ENCODE assay signal across 35 cellular contexts in the genomic region with DNA sequence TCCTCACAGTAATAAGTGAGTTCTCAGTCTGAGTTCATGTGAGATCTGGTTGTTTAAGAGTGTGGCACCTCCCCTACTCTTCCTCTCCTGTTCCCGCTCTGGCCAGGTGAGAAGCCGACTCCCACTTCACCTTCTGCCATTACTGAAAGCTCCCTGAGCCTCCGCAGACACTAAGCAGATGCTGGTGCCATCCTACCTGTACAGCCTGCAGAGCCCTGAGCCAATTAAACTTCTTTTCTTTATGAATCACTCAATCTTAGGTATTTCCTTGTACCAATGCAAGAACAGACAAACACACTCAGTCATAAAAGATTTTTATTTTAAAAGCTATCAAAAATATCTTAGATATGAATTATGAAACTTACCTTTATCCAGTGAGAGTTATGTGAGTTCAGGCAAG.
"Had no signal": no experiment of that assay in that cellular context is flagged by ENCODE, and none has a peak within 500 bp of the region (broad histone marks: within the 10 kb centered on the region; RNA-seq: fewer than 3 reads in every experiment).

No MANE protein-coding gene starts in this region.

- H3K27ac ChIP-seq: KMS-11 had no signal

- H3K36me3 ChIP-seq: MG63 had no signal

- H3K9ac ChIP-seq: KMS-11 had no signal

- H3K9me3 ChIP-seq: MG63 had no signal

- DNase-seq: Karpas-422, Kasumi-1, MG63, MM.1S, MV-4-11, NCI-H1048, NCI-H1092, NCI-H1092 treated with DMSO at 0.1 percent for 48 hours, NCI-H1105, NCI-H1105 treated with DMSO at 0.1 percent for 48 hours, NCI-H1417, NCI-H1417 treated with DMSO at 0.1 percent for 48 hours, NCI-H1436, NCI-H1436 treated with DMSO at 0.1 percent for 48 hours, NCI-H146, NCI-H1694, NCI-H1694 treated with DMSO at 0.1 percent for 48 hours, NCI-H187, NCI-H187 treated with DMSO at 0.1 percent for 48 hours, NCI-H1930, NCI-H2029, NCI-H2029 treated with DMSO at 0.1 percent for 48 hours, NCI-H2081, NCI-H2081 treated with DMSO at 0.1 percent for 48 hours, NCI-H2107, NCI-H2171, NCI-H2171 treated with DMSO at 0.1 percent for 48 hours, NCI-H2227 treated with DMSO at 0.1 percent for 48 hours, NCI-H226, NCI-H345, NCI-H446, NCI-H446 treated with DMSO at 0.1 percent for 48 hours, NCI-H510A, NCI-H510A treated with DMSO at 0.1 percent for 48 hours had no signal

- H3K4me3 ChIP-seq: MG63 had no signal

- H3K4me2 ChIP-seq: KMS-11 had no signal
